In genomic region chr4:118857760-118858159, GRCh38 we compare ENCODE assay signal across 34 cellular contexts.
"Had no signal": no experiment of that assay in that cellular context is flagged by ENCODE, and none has a peak within 500 bp of the region (broad histone marks: within the 10 kb centered on the region; RNA-seq: fewer than 3 reads in every experiment).

No MANE protein-coding gene starts in this region.

- H3K27me3 ChIP-seq: adrenal gland, cardiac muscle cell, colonic mucosa, gastrocnemius medialis, right atrium auricular region, uterus had no signal

- H3K27me3 Mint-ChIP-seq: activated B cell treated with CpG ODN at 0.5 μM for 24 hours; activated naive CD8-positive, alpha-beta T cell treated with anti-CD3 and anti-CD28 coated beads for 36 hours; naive B cell; stimulated activated memory B cell treated with anti-CD40 and anti-IgM and Interleukin-4, amounts not matched to agents 10 μg/mL and 1 μg/mL and 100 μg/mL, for 72 hours; stimulated activated naive CD8-positive, alpha-beta T cell treated with anti-CD3 and anti-CD28 coated beads, Interleukin-15, amount 100 ng/mL, for 72 hours; type B pancreatic cell had no signal

- H3K4me1 ChIP-seq: adrenal gland, colonic mucosa, gastrocnemius medialis, right atrium auricular region, uterus had no signal

- H3K36me3 Mint-ChIP-seq: brain; naive B cell; stimulated activated memory B cell treated with anti-CD40 and anti-IgM and Interleukin-4, amounts not matched to agents 10 μg/mL and 1 μg/mL and 100 μg/mL, for 72 hours; type B pancreatic cell had no signal

- H3K4me1 Mint-ChIP-seq: activated B cell treated with CpG ODN at 0.5 μM for 24 hours; activated naive CD8-positive, alpha-beta T cell treated with anti-CD3 and anti-CD28 coated beads for 36 hours; brain; naive B cell; nephron progenitor cell; stimulated activated memory B cell treated with anti-CD40 and anti-IgM and Interleukin-4, amounts not matched to agents 10 μg/mL and 1 μg/mL and 100 μg/mL, for 72 hours; stimulated activated naive CD8-positive, alpha-beta T cell treated with anti-CD3 and anti-CD28 coated beads, Interleukin-15, amount 100 ng/mL, for 72 hours had no signal

- H3K4me3 Mint-ChIP-seq: activated B cell treated with CpG ODN at 0.5 μM for 24 hours; activated naive CD4-positive, alpha-beta T cell treated with anti-CD3 and anti-CD28 coated beads for 36 hours; activated naive CD8-positive, alpha-beta T cell treated with anti-CD3 and anti-CD28 coated beads for 36 hours; brain; naive B cell; nephron progenitor cell; stimulated activated memory B cell treated with anti-CD40 and anti-IgM and Interleukin-4, amounts not matched to agents 10 μg/mL and 1 μg/mL and 100 μg/mL, for 72 hours; stimulated activated naive CD8-positive, alpha-beta T cell treated with anti-CD3 and anti-CD28 coated beads, Interleukin-15, amount 100 ng/mL, for 72 hours; type B pancreatic cell had no signal

- H3K36me3 ChIP-seq: adrenal gland, cardiac muscle cell, colonic mucosa, gastrocnemius medialis, right atrium auricular region, uterus had no signal

- H3K27ac Mint-ChIP-seq: activated B cell treated with CpG ODN at 0.5 μM for 24 hours; activated naive CD4-positive, alpha-beta T cell treated with anti-CD3 and anti-CD28 coated beads for 36 hours; activated naive CD8-positive, alpha-beta T cell treated with anti-CD3 and anti-CD28 coated beads for 36 hours; nephron progenitor cell; stimulated activated memory B cell treated with anti-CD40 and anti-IgM and Interleukin-4, amounts not matched to agents 10 μg/mL and 1 μg/mL and 100 μg/mL, for 72 hours; stimulated activated naive CD8-positive, alpha-beta T cell treated with anti-CD3 and anti-CD28 coated beads, Interleukin-15, amount 100 ng/mL, for 72 hours; type B pancreatic cell had no signal

- H3K4me2 ChIP-seq: smooth muscle cell had no signal

- H3K27ac ChIP-seq: adrenal gland, cardiac muscle cell, colonic mucosa, epithelial cell of prostate, gastrocnemius medialis, right atrium auricular region had no signal

- DNase-seq: activated B cell treated with CpG ODN at 0.5 μM for 24 hours; activated CD4-positive, alpha-beta T cell treated with anti-CD3 and anti-CD28 coated beads, Interleukin-2, amount 50 U/mL, for 4 hours; activated CD8-positive, alpha-beta memory T cell treated with anti-CD3 and anti-CD28 coated beads for 24 hours; activated effector memory CD4-positive, alpha-beta T cell treated with anti-CD3 and anti-CD28 coated beads, Interleukin-2, amount 50 U/mL, for 16 hours; activated naive CD4-positive, alpha-beta T cell treated with anti-CD3 and anti-CD28 coated beads for 36 hours; activated naive CD8-positive, alpha-beta T cell treated with anti-CD3 and anti-CD28 coated beads for 36 hours; adrenal gland; aorta; cerebellar nuclear complex; colonic mucosa; effector CD8-positive, alpha-beta T cell; gastrocnemius medialis; glutamatergic neuron; kidney; left colon; naive B cell; nephron progenitor cell; nucleus accumbens; stimulated activated CD4-positive, alpha-beta T cell treated with anti-CD3 and anti-CD28 coated beads, Interleukin-1b, Interleukin-23, amount 100 ng/mL, for 48 hours; stimulated activated CD4-positive, alpha-beta T cell treated with anti-CD3 and anti-CD28 coated beads, Interleukin-4, amount 100 ng/mL, for 4 hours; stimulated activated CD8-positive, alpha-beta memory T cell treated with anti-CD3 and anti-CD28 coated beads, Interleukin-4, amount 100 ng/mL, for 48 hours; stimulated activated naive CD8-positive, alpha-beta T cell treated with anti-CD3 and anti-CD28 coated beads, Interleukin-15, amount 100 ng/mL, for 72 hours; substantia nigra; T-helper 2 cell; uterus had no signal

- H3K9me3 ChIP-seq: adrenal gland, colonic mucosa, gastrocnemius medialis, right atrium auricular region, uterus had no signal

- H3K9me3 Mint-ChIP-seq: activated B cell treated with CpG ODN at 0.5 μM for 24 hours; activated naive CD4-positive, alpha-beta T cell treated with anti-CD3 and anti-CD28 coated beads for 36 hours; activated naive CD8-positive, alpha-beta T cell treated with anti-CD3 and anti-CD28 coated beads for 36 hours; naive B cell; nephron progenitor cell; stimulated activated memory B cell treated with anti-CD40 and anti-IgM and Interleukin-4, amounts not matched to agents 10 μg/mL and 1 μg/mL and 100 μg/mL, for 72 hours; stimulated activated naive CD8-positive, alpha-beta T cell treated with anti-CD3 and anti-CD28 coated beads, Interleukin-15, amount 100 ng/mL, for 72 hours; type B pancreatic cell had no signal

- FAIRE-seq: endometrium, kidney had no signal

- H3K4me3 ChIP-seq: adrenal gland, cardiac muscle cell, colonic mucosa, gastrocnemius medialis, lung, right atrium auricular region, smooth muscle cell, uterus had no signal
